Comparison of ENCODE assay signal across 2 cellular contexts in the genomic region with DNA sequence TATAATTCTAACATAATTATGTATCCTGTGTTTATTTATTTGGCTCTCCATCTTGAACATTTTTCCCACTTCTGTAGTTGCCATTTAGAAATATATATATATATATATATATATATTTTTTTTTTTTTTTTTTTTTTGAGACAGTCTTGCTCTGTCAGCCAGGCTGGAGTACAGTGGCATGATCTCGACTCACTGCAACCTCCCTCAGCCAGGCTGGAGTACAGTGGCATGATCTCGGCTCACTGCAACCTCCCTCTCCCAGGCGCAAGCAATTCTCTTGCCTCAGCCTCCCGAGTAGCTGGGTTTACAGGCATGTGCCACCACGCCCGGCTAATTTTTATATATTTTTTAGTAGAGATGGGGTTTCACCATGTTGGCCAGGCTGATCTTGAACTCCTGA. TPM values are rescaled to one million over a fixed set of nuclear protein-coding genes. Genes with fewer than 3 reads are reported as not detected.
"Had no signal": no experiment of that assay in that cellular context is flagged by ENCODE, and none has a peak within 500 bp of the region (broad histone marks: within the 10 kb centered on the region; RNA-seq: fewer than 3 reads in every experiment).

No MANE protein-coding gene starts in this region.

RNA-seq across cellular contexts. Expression of a gene that starts 32.1 kb away (rescaled TPM):
- total RNA-seq: glomerular endothelial cell, left ventricle myocardium superior had no signal
